ENCODE assay signal across 1 cellular context in the genomic region with DNA sequence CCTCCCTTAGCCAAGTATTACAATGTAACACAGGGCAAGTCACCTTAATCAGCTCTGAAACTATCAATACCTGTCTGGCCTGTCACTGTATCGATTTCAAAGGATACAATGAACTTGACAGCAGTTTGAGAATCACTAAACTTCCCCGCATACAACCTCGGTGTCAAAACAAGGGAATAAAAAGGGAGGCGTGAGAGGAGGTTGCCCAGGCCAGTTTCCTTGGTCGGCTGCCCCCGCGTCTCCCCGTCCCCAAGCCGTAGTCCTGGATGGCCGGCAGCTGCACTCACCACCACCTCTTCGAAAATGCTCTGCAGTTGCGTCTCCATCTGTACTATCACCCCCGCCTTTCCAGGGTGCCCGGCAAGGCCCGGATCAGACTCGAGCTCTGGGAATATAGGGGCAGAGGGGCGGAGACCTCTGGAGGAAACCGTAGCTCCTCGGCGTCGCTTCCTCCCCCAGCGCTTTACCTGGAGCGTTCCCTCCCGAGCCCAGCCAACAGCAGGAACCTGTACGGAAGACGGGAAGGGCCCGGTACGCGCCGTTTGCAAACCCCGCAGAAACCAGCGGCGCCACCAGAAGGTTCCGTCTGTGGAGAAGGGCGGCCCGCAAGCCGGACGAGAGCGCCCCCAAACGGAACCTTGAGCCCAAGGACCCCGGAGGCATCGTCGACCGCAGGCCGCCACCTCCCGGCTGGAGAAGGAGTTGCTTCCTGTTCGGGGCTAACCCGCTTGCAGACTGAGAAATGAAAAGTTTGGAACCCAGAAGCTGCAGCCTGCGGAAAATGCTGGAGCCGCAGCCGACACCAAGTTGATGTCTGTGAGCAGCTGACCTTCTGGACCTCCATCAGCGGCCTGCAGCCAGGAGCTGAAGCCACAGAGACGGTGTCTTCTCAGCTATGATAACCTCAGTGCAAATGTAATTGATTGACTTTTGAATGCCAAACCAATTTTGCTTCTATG.
TF ChIP-seq lines count a peak whose summit lies in the region.

A gene with protein sequence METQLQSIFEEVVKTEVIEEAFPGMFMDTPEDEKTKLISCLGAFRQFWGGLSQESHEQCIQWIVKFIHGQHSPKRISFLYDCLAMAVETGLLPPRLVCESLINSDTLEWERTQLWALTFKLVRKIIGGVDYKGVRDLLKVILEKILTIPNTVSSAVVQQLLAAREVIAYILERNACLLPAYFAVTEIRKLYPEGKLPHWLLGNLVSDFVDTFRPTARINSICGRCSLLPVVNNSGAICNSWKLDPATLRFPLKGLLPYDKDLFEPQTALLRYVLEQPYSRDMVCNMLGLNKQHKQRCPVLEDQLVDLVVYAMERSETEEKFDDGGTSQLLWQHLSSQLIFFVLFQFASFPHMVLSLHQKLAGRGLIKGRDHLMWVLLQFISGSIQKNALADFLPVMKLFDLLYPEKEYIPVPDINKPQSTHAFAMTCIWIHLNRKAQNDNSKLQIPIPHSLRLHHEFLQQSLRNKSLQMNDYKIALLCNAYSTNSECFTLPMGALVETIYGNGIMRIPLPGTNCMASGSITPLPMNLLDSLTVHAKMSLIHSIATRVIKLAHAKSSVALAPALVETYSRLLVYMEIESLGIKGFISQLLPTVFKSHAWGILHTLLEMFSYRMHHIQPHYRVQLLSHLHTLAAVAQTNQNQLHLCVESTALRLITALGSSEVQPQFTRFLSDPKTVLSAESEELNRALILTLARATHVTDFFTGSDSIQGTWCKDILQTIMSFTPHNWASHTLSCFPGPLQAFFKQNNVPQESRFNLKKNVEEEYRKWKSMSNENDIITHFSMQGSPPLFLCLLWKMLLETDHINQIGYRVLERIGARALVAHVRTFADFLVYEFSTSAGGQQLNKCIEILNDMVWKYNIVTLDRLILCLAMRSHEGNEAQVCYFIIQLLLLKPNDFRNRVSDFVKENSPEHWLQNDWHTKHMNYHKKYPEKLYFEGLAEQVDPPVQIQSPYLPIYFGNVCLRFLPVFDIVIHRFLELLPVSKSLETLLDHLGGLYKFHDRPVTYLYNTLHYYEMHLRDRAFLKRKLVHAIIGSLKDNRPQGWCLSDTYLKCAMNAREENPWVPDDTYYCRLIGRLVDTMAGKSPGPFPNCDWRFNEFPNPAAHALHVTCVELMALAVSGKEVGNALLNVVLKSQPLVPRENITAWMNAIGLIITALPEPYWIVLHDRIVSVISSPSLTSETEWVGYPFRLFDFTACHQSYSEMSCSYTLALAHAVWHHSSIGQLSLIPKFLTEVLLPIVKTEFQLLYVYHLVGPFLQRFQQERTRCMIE (N-terminal part only) (minus strand): TSS at position 519 of the 959 bp plus-strand sequence. CDS start 193 bp downstream, at position 326.

TF ChIP-seq in HepG2, 621 proteins besides CTCF, POLR2A, EP300 and RAD21 (continued from another document and continues in another):
- TF ChIP-seq ZNF101 (CRISPR knock-in tag; IDR thresholded peaks at IDR 0.05; ENCODE audit: borderline replicate concordance, low read depth): peak; percentile 97; the same call in 1 of the 2 replicates
- TF ChIP-seq FOXA1 (IDR thresholded peaks at IDR 0.05): no peak
- TF ChIP-seq FOXA1 (CRISPR knock-in tag; IDR thresholded peaks at IDR 0.05): peak; percentile 76
- TF ChIP-seq AGO1 (IDR thresholded peaks at IDR 0.05; ENCODE audit: low read depth, low read length, poor library complexity, severe bottlenecking): peak; percentile 91
- TF ChIP-seq STAT5B (CRISPR knock-in tag; IDR thresholded peaks at IDR 0.05): peak; percentile 87; the same call in 1 of the 2 replicates
- no peak for TF ChIP-seq POLR2AphosphoS2 (IDR thresholded peaks at IDR 0.05; ENCODE audit: low read depth, low read length)
- TF ChIP-seq DNMT1 (CRISPR knock-in tag; IDR thresholded peaks at IDR 0.05): peak; percentile 99
- TF ChIP-seq KMT2B (CRISPR knock-in tag; IDR thresholded peaks at IDR 0.05): peak; percentile 100
- TF ChIP-seq, protein P1, sequence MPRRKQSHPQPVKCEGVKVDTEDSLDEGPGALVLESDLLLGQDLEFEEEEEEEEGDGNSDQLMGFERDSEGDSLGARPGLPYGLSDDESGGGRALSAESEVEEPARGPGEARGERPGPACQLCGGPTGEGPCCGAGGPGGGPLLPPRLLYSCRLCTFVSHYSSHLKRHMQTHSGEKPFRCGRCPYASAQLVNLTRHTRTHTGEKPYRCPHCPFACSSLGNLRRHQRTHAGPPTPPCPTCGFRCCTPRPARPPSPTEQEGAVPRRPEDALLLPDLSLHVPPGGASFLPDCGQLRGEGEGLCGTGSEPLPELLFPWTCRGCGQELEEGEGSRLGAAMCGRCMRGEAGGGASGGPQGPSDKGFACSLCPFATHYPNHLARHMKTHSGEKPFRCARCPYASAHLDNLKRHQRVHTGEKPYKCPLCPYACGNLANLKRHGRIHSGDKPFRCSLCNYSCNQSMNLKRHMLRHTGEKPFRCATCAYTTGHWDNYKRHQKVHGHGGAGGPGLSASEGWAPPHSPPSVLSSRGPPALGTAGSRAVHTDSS (CRISPR knock-in tag; conservative IDR thresholded peaks at IDR 0.05): no peak; the same call in 1 of the 2 replicates
- no peak for TF ChIP-seq TCF12 (IDR thresholded peaks at IDR 0.05)
- TF ChIP-seq TCF12 (CRISPR knock-in tag; IDR thresholded peaks at IDR 0.05): peak; percentile 96; the same call in 1 of the 2 replicates
- TF ChIP-seq ZSCAN21 (CRISPR knock-in tag; IDR thresholded peaks at IDR 0.05; ENCODE audit: borderline replicate concordance): peak; percentile 97
- TF ChIP-seq KLF16 (CRISPR knock-in tag; IDR thresholded peaks at IDR 0.05): peak in 1 of 2 experiments; percentile 100; a peak in 2 of 4 replicates
- no peak for TF ChIP-seq SP1 (IDR thresholded peaks at IDR 0.05)
- peak; percentile 95 for TF ChIP-seq SP1 (CRISPR knock-in tag; IDR thresholded peaks at IDR 0.05)
- TF ChIP-seq, protein P2, sequence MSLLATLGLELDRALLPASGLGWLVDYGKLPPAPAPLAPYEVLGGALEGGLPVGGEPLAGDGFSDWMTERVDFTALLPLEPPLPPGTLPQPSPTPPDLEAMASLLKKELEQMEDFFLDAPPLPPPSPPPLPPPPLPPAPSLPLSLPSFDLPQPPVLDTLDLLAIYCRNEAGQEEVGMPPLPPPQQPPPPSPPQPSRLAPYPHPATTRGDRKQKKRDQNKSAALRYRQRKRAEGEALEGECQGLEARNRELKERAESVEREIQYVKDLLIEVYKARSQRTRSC (CRISPR knock-in tag; IDR thresholded peaks at IDR 0.05; ENCODE audit: low read depth): peak; percentile 94
- TF ChIP-seq ZNF776 (CRISPR knock-in tag; IDR thresholded peaks at IDR 0.05): peak; percentile 99
- TF ChIP-seq RARA (CRISPR knock-in tag; IDR thresholded peaks at IDR 0.05): peak; percentile 68
- peak; percentile 82; the same call in 1 of the 2 replicates for TF ChIP-seq KLF9 (CRISPR knock-in tag; IDR thresholded peaks at IDR 0.05; ENCODE audit: low read depth)
- TF ChIP-seq ZNF577 (CRISPR knock-in tag; IDR thresholded peaks at IDR 0.05; ENCODE audit: borderline replicate concordance, low read depth): 0 out of 2 replicates have a peak, but pooled peaks have one; percentile 73
- peak; percentile 98 for TF ChIP-seq ZEB1 (IDR thresholded peaks at IDR 0.05; ENCODE audit: insufficient replicate concordance, low read depth)
- TF ChIP-seq ZNF563 (CRISPR knock-in tag; IDR thresholded peaks at IDR 0.05): peak; percentile 97
- peak; percentile 99 for TF ChIP-seq ZZZ3 (CRISPR knock-in tag; IDR thresholded peaks at IDR 0.05; ENCODE audit: borderline replicate concordance)
- TF ChIP-seq, protein P3, sequence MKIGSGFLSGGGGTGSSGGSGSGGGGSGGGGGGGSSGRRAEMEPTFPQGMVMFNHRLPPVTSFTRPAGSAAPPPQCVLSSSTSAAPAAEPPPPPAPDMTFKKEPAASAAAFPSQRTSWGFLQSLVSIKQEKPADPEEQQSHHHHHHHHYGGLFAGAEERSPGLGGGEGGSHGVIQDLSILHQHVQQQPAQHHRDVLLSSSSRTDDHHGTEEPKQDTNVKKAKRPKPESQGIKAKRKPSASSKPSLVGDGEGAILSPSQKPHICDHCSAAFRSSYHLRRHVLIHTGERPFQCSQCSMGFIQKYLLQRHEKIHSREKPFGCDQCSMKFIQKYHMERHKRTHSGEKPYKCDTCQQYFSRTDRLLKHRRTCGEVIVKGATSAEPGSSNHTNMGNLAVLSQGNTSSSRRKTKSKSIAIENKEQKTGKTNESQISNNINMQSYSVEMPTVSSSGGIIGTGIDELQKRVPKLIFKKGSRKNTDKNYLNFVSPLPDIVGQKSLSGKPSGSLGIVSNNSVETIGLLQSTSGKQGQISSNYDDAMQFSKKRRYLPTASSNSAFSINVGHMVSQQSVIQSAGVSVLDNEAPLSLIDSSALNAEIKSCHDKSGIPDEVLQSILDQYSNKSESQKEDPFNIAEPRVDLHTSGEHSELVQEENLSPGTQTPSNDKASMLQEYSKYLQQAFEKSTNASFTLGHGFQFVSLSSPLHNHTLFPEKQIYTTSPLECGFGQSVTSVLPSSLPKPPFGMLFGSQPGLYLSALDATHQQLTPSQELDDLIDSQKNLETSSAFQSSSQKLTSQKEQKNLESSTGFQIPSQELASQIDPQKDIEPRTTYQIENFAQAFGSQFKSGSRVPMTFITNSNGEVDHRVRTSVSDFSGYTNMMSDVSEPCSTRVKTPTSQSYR (CRISPR knock-in tag; IDR thresholded peaks at IDR 0.05; ENCODE audit: borderline replicate concordance): peak; percentile 80; the same call in 1 of the 2 replicates
- TF ChIP-seq, protein P4, sequence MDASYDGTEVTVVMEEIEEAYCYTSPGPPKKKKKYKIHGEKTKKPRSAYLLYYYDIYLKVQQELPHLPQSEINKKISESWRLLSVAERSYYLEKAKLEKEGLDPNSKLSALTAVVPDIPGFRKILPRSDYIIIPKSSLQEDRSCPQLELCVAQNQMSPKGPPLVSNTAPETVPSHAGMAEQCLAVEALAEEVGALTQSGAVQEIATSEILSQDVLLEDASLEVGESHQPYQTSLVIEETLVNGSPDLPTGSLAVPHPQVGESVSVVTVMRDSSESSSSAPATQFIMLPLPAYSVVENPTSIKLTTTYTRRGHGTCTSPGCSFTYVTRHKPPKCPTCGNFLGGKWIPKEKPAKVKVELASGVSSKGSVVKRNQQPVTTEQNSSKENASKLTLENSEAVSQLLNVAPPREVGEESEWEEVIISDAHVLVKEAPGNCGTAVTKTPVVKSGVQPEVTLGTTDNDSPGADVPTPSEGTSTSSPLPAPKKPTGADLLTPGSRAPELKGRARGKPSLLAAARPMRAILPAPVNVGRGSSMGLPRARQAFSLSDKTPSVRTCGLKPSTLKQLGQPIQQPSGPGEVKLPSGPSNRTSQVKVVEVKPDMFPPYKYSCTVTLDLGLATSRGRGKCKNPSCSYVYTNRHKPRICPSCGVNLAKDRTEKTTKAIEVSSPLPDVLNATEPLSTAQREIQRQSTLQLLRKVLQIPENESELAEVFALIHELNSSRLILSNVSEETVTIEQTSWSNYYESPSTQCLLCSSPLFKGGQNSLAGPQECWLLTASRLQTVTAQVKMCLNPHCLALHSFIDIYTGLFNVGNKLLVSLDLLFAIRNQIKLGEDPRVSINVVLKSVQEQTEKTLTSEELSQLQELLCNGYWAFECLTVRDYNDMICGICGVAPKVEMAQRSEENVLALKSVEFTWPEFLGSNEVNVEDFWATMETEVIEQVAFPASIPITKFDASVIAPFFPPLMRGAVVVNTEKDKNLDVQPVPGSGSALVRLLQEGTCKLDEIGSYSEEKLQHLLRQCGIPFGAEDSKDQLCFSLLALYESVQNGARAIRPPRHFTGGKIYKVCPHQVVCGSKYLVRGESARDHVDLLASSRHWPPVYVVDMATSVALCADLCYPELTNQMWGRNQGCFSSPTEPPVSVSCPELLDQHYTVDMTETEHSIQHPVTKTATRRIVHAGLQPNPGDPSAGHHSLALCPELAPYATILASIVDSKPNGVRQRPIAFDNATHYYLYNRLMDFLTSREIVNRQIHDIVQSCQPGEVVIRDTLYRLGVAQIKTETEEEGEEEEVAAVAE (CRISPR knock-in tag; IDR thresholded peaks at IDR 0.05; ENCODE audit: borderline replicate concordance): peak; percentile 94
- no peak for TF ChIP-seq MBNL3 (CRISPR knock-in tag; conservative IDR thresholded peaks at IDR 0.05)
- TF ChIP-seq CBX1 (IDR thresholded peaks at IDR 0.05; ENCODE audit: low read depth): peak; percentile 100
- TF ChIP-seq, protein P5, sequence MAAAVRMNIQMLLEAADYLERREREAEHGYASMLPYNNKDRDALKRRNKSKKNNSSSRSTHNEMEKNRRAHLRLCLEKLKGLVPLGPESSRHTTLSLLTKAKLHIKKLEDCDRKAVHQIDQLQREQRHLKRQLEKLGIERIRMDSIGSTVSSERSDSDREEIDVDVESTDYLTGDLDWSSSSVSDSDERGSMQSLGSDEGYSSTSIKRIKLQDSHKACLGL (CRISPR knock-in tag; IDR thresholded peaks at IDR 0.05): peak; percentile 87
- peak; percentile 94 for TF ChIP-seq MYC (CRISPR knock-in tag; IDR thresholded peaks at IDR 0.05; ENCODE audit: borderline replicate concordance)
- peak; percentile 99 for TF ChIP-seq ZSCAN31 (CRISPR knock-in tag; IDR thresholded peaks at IDR 0.05; ENCODE audit: low read depth)
- peak; percentile 80 for TF ChIP-seq NFATC3 (CRISPR knock-in tag; IDR thresholded peaks at IDR 0.05)
- TF ChIP-seq NR2F2 (IDR thresholded peaks at IDR 0.05; ENCODE audit: borderline replicate concordance, low read depth): peak; percentile 61; the same call in 1 of the 2 replicates
- TF ChIP-seq, protein P6, sequence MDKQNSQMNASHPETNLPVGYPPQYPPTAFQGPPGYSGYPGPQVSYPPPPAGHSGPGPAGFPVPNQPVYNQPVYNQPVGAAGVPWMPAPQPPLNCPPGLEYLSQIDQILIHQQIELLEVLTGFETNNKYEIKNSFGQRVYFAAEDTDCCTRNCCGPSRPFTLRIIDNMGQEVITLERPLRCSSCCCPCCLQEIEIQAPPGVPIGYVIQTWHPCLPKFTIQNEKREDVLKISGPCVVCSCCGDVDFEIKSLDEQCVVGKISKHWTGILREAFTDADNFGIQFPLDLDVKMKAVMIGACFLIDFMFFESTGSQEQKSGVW (CRISPR knock-in tag; IDR thresholded peaks at IDR 0.05; ENCODE audit: borderline replicate concordance): no peak
- TF ChIP-seq ZNF253 (CRISPR knock-in tag; IDR thresholded peaks at IDR 0.05; ENCODE audit: borderline replicate concordance): no peak; the same call in 1 of the 2 replicates
- TF ChIP-seq FOXA3 (CRISPR knock-in tag; IDR thresholded peaks at IDR 0.05): peak; percentile 91
- TF ChIP-seq, protein P7, sequence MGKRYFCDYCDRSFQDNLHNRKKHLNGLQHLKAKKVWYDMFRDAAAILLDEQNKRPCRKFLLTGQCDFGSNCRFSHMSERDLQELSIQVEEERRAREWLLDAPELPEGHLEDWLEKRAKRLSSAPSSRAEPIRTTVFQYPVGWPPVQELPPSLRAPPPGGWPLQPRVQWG (CRISPR knock-in tag; IDR thresholded peaks at IDR 0.05; ENCODE audit: borderline replicate concordance, low read depth): no peak
- TF ChIP-seq, protein P8, sequence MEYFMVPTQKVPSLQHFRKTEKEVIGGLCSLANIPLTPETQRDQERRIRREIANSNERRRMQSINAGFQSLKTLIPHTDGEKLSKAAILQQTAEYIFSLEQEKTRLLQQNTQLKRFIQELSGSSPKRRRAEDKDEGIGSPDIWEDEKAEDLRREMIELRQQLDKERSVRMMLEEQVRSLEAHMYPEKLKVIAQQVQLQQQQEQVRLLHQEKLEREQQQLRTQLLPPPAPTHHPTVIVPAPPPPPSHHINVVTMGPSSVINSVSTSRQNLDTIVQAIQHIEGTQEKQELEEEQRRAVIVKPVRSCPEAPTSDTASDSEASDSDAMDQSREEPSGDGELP (IDR thresholded peaks at IDR 0.05; ENCODE audit: borderline replicate concordance, low read depth): peak; percentile 66
